Comparison of ENCODE assay signal across 14 cellular contexts in genomic region chr20:25230177-25230831, GRCh38. TPM values are rescaled to one million over a fixed set of nuclear protein-coding genes. Genes with fewer than 3 reads are reported as not detected.
A peak's percentile ranks its signal among the peaks of the same experiment; 100 is the strongest.
DNase-seq lines count a peak whose midpoint lies in the region; ATAC-seq and TF ChIP-seq lines count a peak whose summit lies in the region.
"Had no signal": no experiment of that assay in that cellular context is flagged by ENCODE, and none has a peak within 500 bp of the region (broad histone marks: within the 10 kb centered on the region; RNA-seq: fewer than 3 reads in every experiment).

No MANE protein-coding gene starts in this region.

- no peak overlapping the region for H2AFZ ChIP-seq in osteoblast (ENCODE audit: low read length)

- TF ChIP-seq CTCF in fibroblast of the aortic adventitia (IDR thresholded peaks at IDR 0.05; ENCODE audit: insufficient read depth, low read length) (no peak), osteoblast (IDR thresholded peaks at IDR 0.05; ENCODE audit: extremely low read depth, low read depth, low read length) (no peak)

- H4K20me1 ChIP-seq in osteoblast (ENCODE audit: insufficient read depth, low read length) = no peaks in the 10 kb centered on the region

- ATAC-seq in GM19395 (IDR thresholded peaks at IDR 0.05; ENCODE audit: unreplicated experiment) (peak; percentile 84), HG03175 (IDR thresholded peaks at IDR 0.05; ENCODE audit: unreplicated experiment) (peak; percentile 56)

- H3K4me3 ChIP-seq in fibroblast of the aortic adventitia (ENCODE audit: low read depth, low read length) (no peak overlapping the region), osteoblast (ENCODE audit: insufficient read depth, low read length) (no peak overlapping the region)
- no peak overlapping the region for H3K4me3 ChIP-seq in effector memory CD4-positive, alpha-beta T cell (ENCODE audit: insufficient read depth, low read depth, low read length, poor library complexity, severe bottlenecking)
- H3K4me3 ChIP-seq: SJSA1, smooth muscle cell, testis had no signal

- H3K36me3 ChIP-seq in effector memory CD4-positive, alpha-beta T cell (ENCODE audit: control insufficient read depth, insufficient read depth, low read length) = no peaks in the 10 kb centered on the region
- peaks cover 7% of the 10 kb centered on the region for H3K36me3 ChIP-seq in osteoblast (ENCODE audit: insufficient read depth, low read length)

- H3K4me2 ChIP-seq in osteoblast (ENCODE audit: insufficient read depth, low read length) = no peak overlapping the region
- H3K4me2 ChIP-seq: smooth muscle cell had no signal

- DNase-seq in Ammon's horn (ENCODE audit: low spot score) (peak; percentile 1), fibroblast of the aortic adventitia (ENCODE audit: low read depth) (peak; percentile 64), NOMO-1 (lab: John Stamatoyannopoulos, UW; ENCODE audit: unreplicated experiment in 2 of 2) (no peak), osteoblast (ENCODE audit: insufficient read length, low spot score, missing footprints) (no peak), NK-92 (lab: John Stamatoyannopoulos, UW; ENCODE audit: unreplicated experiment) (no peak)
- no peak for DNase-seq in effector memory CD4-positive, alpha-beta T cell
- DNase-seq: CD4-positive, CD25-positive, alpha-beta regulatory T cell; islet precursor cell; KBM-7; testis had no signal

- H3K27me3 ChIP-seq in effector memory CD4-positive, alpha-beta T cell (replicated peaks; ENCODE audit: control insufficient read depth, insufficient read depth, low read length, poor library complexity, severe bottlenecking) = no peaks in the 10 kb centered on the region
- H3K27me3 ChIP-seq in osteoblast (ENCODE audit: insufficient read depth, low read length) = no peaks in the 10 kb centered on the region
- H3K27me3 ChIP-seq: SJSA1, testis had no signal

- H3K4me1 ChIP-seq in effector memory CD4-positive, alpha-beta T cell (ENCODE audit: control insufficient read depth, insufficient read depth, low read length, poor library complexity, severe bottlenecking) = no peaks in the 10 kb centered on the region
- H3K4me1 ChIP-seq in osteoblast (ENCODE audit: insufficient read depth, low read length) = peaks cover 32% of the 10 kb centered on the region

- no peaks in the 10 kb centered on the region for H3K9me3 ChIP-seq in effector memory CD4-positive, alpha-beta T cell (ENCODE audit: control insufficient read depth, low read length)
- H3K9me3 ChIP-seq in osteoblast (ENCODE audit: low read depth, low read length) = no peaks in the 10 kb centered on the region
- H3K9me3 ChIP-seq: SJSA1, testis had no signal

- no peaks in the 10 kb centered on the region for H3K79me2 ChIP-seq in osteoblast (ENCODE audit: insufficient read depth, low read length)

- H3K27ac ChIP-seq in effector memory CD4-positive, alpha-beta T cell (ENCODE audit: insufficient read depth, low read length, poor library complexity, severe bottlenecking) = no peak overlapping the region
- no peak overlapping the region for H3K27ac ChIP-seq in osteoblast (ENCODE audit: low read depth, low read length)
- H3K27ac ChIP-seq: SJSA1, testis had no signal

RNA-seq across cellular contexts. Expression of gene PYGB, which starts 17.6 kb away (rescaled TPM):
- 87.8 and 203 TPM in 2 replicates for total RNA-seq in fibroblast of the aortic adventitia (ENCODE audit: low replicate concordance)
- total RNA-seq in osteoblast = 191 and 194 TPM in 2 replicates

RNA-seq across cellular contexts. Expression of gene ENTPD6, which starts 34.8 kb away (rescaled TPM):
- total RNA-seq in fibroblast of the aortic adventitia (ENCODE audit: low replicate concordance) (17.7 and 40.5 TPM in 2 replicates), osteoblast (50.7 and 55.1 TPM in 2 replicates)

Comparison
In these comparisons a context has a peak if more than half of its experiments do, and no peak if none do; other contexts are left out.
1. DNase-seq: peak in Ammon's horn (single experiment) and fibroblast of the aortic adventitia (single experiment); none in NOMO-1 (0 of 2), effector memory CD4-positive, alpha-beta T cell (0 of 3), osteoblast (single experiment) and NK-92 (single experiment).